ENCODE assay signal across 8 cellular contexts in genomic region chr4:119462733-119463132, GRCh38.
DNase-seq lines count a peak whose midpoint lies in the region; ATAC-seq, FAIRE-seq and TF ChIP-seq lines count a peak whose summit lies in the region.
"Not testable (repeated sequence)": the region's sequence is repeated elsewhere in the genome, so short reads cannot be mapped to it uniquely, and the experiment has no call there.

No MANE protein-coding gene starts in this region.

- not testable (repeated sequence) for H3K27ac ChIP-seq in astrocyte (ENCODE audit: low read depth, low read length)

- not testable (repeated sequence) for TF ChIP-seq CTCF in Calu3 (IDR thresholded peaks at IDR 0.05; ENCODE audit: unreplicated experiment); activated B cell treated with CpG ODN at 0.5 μM for 24 hours (IDR thresholded peaks at IDR 0.05)
- peak; percentile 18 for TF ChIP-seq CTCF in astrocyte (IDR thresholded peaks at IDR 0.05; ENCODE audit: insufficient read depth, low read depth, low read length)
- peak; percentile 37 for TF ChIP-seq CTCF in epithelial cell of proximal tubule (conservative IDR thresholded peaks at IDR 0.05; ENCODE audit: low read depth, low read length)
- TF ChIP-seq CTCF in type B pancreatic cell (conservative IDR thresholded peaks at IDR 0.05): peak; percentile 31

- not testable (repeated sequence) for H2AFZ ChIP-seq in astrocyte (ENCODE audit: low read depth, low read length)

- not testable (repeated sequence) for FAIRE-seq in astrocyte (lab: Jason Lieb, UNC)

- not testable (repeated sequence) for BruUV-seq in Calu3 (replicated peaks; lab: Mats Ljungman, UMichigan)

- H3K36me3 ChIP-seq in astrocyte (ENCODE audit: insufficient read depth, low read length): not testable (repeated sequence)

- CTCF ChIA-PET in Calu3 (lab: Charles Lee); activated B cell treated with CpG ODN at 0.5 μM for 24 hours (lab: Charles Lee): not testable (repeated sequence)

- H3K9me3 Mint-ChIP-seq in Calu3 (ENCODE audit: low read depth, unreplicated experiment); activated B cell treated with CpG ODN at 0.5 μM for 24 hours; astrocyte (ENCODE audit: unreplicated experiment); naive B cell; type B pancreatic cell: not testable (repeated sequence)

- not testable (repeated sequence) for H3K4me1 ChIP-seq in astrocyte (ENCODE audit: insufficient read depth, low read length)

- not testable (repeated sequence) for H3K36me3 Mint-ChIP-seq in Calu3 (ENCODE audit: insufficient read depth, unreplicated experiment); astrocyte (ENCODE audit: low read depth, unreplicated experiment); naive B cell; type B pancreatic cell
- H3K36me3 Mint-ChIP-seq in activated B cell treated with CpG ODN at 0.5 μM for 24 hours (ENCODE audit: low read depth): peaks cover 40% of the 10 kb centered on the region

- H3K4me3 ChIP-seq in astrocyte (ENCODE audit: insufficient read depth, low read depth, low read length); epithelial cell of proximal tubule (ENCODE audit: low read depth, low read length): not testable (repeated sequence)

- H3K27me3 ChIP-seq in astrocyte (ENCODE audit: insufficient read depth, low read length): not testable (repeated sequence)

- DNase-seq in Calu3 (peak; percentile 16), NCI-H2227 (lab: John Stamatoyannopoulos, UW; ENCODE audit: unreplicated experiment) (peak; percentile 5), naive B cell (peak; percentile 49)
- not testable (repeated sequence) for DNase-seq in activated B cell treated with CpG ODN at 0.5 μM for 24 hours; astrocyte (ENCODE audit: low read depth); epithelial cell of proximal tubule (ENCODE audit: low read depth); type B pancreatic cell (ENCODE audit: extremely low spot score, unreplicated experiment)

- intact Hi-C loops in Calu3 (cut with micrococcal nuclease; ENCODE audit: unreplicated experiment) (loop anchor here (2.0 kb wide), 1 partner anchor 148 kb away; no protein-coding TSS in a partner anchor), activated B cell treated with CpG ODN at 0.5 μM for 24 hours (cut with micrococcal nuclease) (loop anchor here (1.0 to 2.0 kb wide), 3 partner anchors 148 to 480 kb away; no protein-coding TSS in a partner anchor)

- H3K27ac Mint-ChIP-seq in Calu3 (ENCODE audit: unreplicated experiment); astrocyte (ENCODE audit: unreplicated experiment): not testable (repeated sequence)
- H3K27ac Mint-ChIP-seq in activated B cell treated with CpG ODN at 0.5 μM for 24 hours (peak overlapping the region; percentile 56), naive B cell (peak overlapping the region; percentile 83 to 95 (median 93)), type B pancreatic cell (peak overlapping the region; percentile 13)

- not testable (repeated sequence) for H4K20me1 ChIP-seq in astrocyte (ENCODE audit: insufficient read depth, low read length)

- not testable (repeated sequence) for H3K4me3 Mint-ChIP-seq in Calu3 (ENCODE audit: low read depth, unreplicated experiment); activated B cell treated with CpG ODN at 0.5 μM for 24 hours; astrocyte (ENCODE audit: unreplicated experiment); type B pancreatic cell
- peak overlapping the region in 3 of 8 donors; percentile 4 to 51 (median 12) for H3K4me3 Mint-ChIP-seq in naive B cell

- peak; percentile 60 for ATAC-seq in HG02610 (IDR thresholded peaks at IDR 0.05; ENCODE audit: unreplicated experiment)
- ATAC-seq in activated B cell treated with CpG ODN at 0.5 μM for 24 hours (ENCODE audit: low read depth): peak; percentile 73
- peak; percentile 45 to 57 for ATAC-seq in naive B cell (ENCODE audit: low read depth in 2 of 2)

- not testable (repeated sequence) for H3K4me1 Mint-ChIP-seq in Calu3 (ENCODE audit: low read depth, unreplicated experiment); activated B cell treated with CpG ODN at 0.5 μM for 24 hours; astrocyte (ENCODE audit: low read depth, unreplicated experiment); naive B cell; type B pancreatic cell (ENCODE audit: unreplicated experiment)

- POLR2A ChIA-PET in activated B cell treated with CpG ODN at 0.5 μM for 24 hours (lab: Charles Lee): not testable (repeated sequence)

- H3K79me2 ChIP-seq in astrocyte (ENCODE audit: insufficient read depth, low read length): not testable (repeated sequence)

- H3K9ac ChIP-seq in astrocyte (ENCODE audit: low read length): not testable (repeated sequence)

- H3K27me3 Mint-ChIP-seq in Calu3 (ENCODE audit: unreplicated experiment); activated B cell treated with CpG ODN at 0.5 μM for 24 hours; astrocyte (ENCODE audit: low read depth, unreplicated experiment); naive B cell; type B pancreatic cell: not testable (repeated sequence)

- H3K9me3 ChIP-seq in astrocyte (ENCODE audit: insufficient read depth, low read depth, low read length): not testable (repeated sequence)

- H3K4me2 ChIP-seq in astrocyte (ENCODE audit: low read length): not testable (repeated sequence)
